In the genomic region with DNA sequence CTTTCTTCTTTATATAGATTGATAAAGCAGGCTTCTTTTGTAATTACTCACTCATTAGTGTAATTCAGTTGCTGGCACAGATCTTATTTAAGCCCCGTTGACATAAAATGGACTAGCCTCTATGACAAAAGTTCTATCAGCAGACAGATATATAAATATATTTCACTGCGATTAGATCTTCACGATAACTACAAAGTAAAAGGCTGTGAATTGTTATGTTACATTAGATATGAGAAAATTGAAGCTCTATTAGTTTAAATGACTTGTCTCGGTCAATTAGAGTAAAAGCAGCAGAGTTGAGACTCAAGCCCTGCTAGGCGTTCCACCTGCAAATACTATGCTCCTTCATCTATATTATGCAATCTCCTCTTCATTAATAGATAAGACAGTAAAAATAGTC, we compare ENCODE assay signal across 19 cellular contexts.
DNase-seq lines count a peak whose midpoint lies in the region; ATAC-seq, FAIRE-seq and TF ChIP-seq lines count a peak whose summit lies in the region.
"Had no signal": no experiment of that assay in that cellular context is flagged by ENCODE, and none has a peak within 500 bp of the region (broad histone marks: within the 10 kb centered on the region; RNA-seq: fewer than 3 reads in every experiment).

No MANE protein-coding gene starts in this region.

- H2AFZ ChIP-seq in mammary epithelial cell (ENCODE audit: low read depth, low read length) = no peak overlapping the region
- 0 out of 2 replicates have a peak overlapping the region, but pooled peaks have one; percentile 1 for H2AFZ ChIP-seq in PC-3 (ENCODE audit: low read length)

- H3K4me3 Mint-ChIP-seq in MCF 10A (ENCODE audit: unreplicated experiment) = no peak overlapping the region
- H3K4me3 Mint-ChIP-seq: CD4-positive, alpha-beta memory T cell had no signal

- H4K20me1 ChIP-seq in mammary epithelial cell (ENCODE audit: insufficient read depth, low read length) = no peaks in the 10 kb centered on the region
- no peaks in the 10 kb centered on the region for H4K20me1 ChIP-seq in PC-3 (ENCODE audit: low read length)

- peaks cover 9% of the 10 kb centered on the region for H3K36me3 ChIP-seq in mammary epithelial cell (ENCODE audit: insufficient read depth, low read length)
- peaks cover 19% of the 10 kb centered on the region for H3K36me3 ChIP-seq in PC-3 (ENCODE audit: low read depth, low read length)
- H3K36me3 ChIP-seq in RWPE2 (ENCODE audit: low read depth) = peaks cover 68% of the 10 kb centered on the region
- H3K36me3 ChIP-seq in small intestine (ENCODE audit: control insufficient read depth in 2 of 2, insufficient read depth in 2 of 2, low read length in 2 of 2) = no peaks in the 10 kb centered on the region
- H3K36me3 ChIP-seq: HAP-1 had no signal

- TF ChIP-seq CTCF in mammary epithelial cell (conservative IDR thresholded peaks at IDR 0.05 in 1 of 2, IDR thresholded peaks at IDR 0.05 in 1 of 2; ENCODE audit: extremely low read depth in 1 of 2, insufficient read depth in 1 of 2, low read depth in 1 of 2, low read length in 2 of 2) (no peak), MCF 10A (IDR thresholded peaks at IDR 0.05; ENCODE audit: unreplicated experiment) (no peak), PC-3 (conservative IDR thresholded peaks at IDR 0.05; ENCODE audit: low read depth, low read length) (no peak), RWPE2 (IDR thresholded peaks at IDR 0.05; ENCODE audit: poor library complexity, severe bottlenecking) (no peak)

- H3K9me3 ChIP-seq in mammary epithelial cell (replicated peaks; ENCODE audit: insufficient read depth, low read length) (no peaks in the 10 kb centered on the region), PC-3 (ENCODE audit: low read length) (no peaks in the 10 kb centered on the region), RWPE2 (ENCODE audit: severe bottlenecking) (no peaks in the 10 kb centered on the region), small intestine (ENCODE audit: control insufficient read depth, low read depth) (no peaks in the 10 kb centered on the region)
- H3K9me3 ChIP-seq: HAP-1 had no signal

- intact Hi-C loops in mammary epithelial cell (cut with micrococcal nuclease) (no loop called here), MCF 10A (cut with micrococcal nuclease) (no loop called here), PC-3 (cut with micrococcal nuclease) (loop anchor here (1.0 to 5.0 kb wide), 2 partner anchors 7 to 252 kb away; no protein-coding TSS in a partner anchor)

- H3K27ac ChIP-seq in mammary epithelial cell (ENCODE audit: insufficient read depth, low read depth, low read length) = peak overlapping the region; percentile 94
- peak overlapping the region; percentile 80 for H3K27ac ChIP-seq in PC-3 (ENCODE audit: low read length)
- peak overlapping the region; percentile 100 for H3K27ac ChIP-seq in RWPE2 (ENCODE audit: poor library complexity, severe bottlenecking)
- no peak overlapping the region for H3K27ac ChIP-seq in small intestine (ENCODE audit: low read depth in 1 of 2, low read length in 1 of 2)

- H3K27me3 Mint-ChIP-seq in MCF 10A (ENCODE audit: insufficient read depth, unreplicated experiment) = no peaks in the 10 kb centered on the region
- H3K27me3 Mint-ChIP-seq: CD4-positive, alpha-beta memory T cell had no signal

- BruUV-seq in mammary epithelial cell (replicated peaks; lab: Mats Ljungman, UMichigan) = no TSS peak
- no TSS peak for BruUV-seq in MCF 10A (replicated peaks; lab: Mats Ljungman, UMichigan)
- BruUV-seq in PC-3 (replicated peaks; lab: Mats Ljungman, UMichigan) = no TSS peak

- H3K9ac ChIP-seq in mammary epithelial cell (ENCODE audit: insufficient read depth, low read length) = no peak overlapping the region
- H3K9ac ChIP-seq in PC-3 (ENCODE audit: low read length) = peak overlapping the region; percentile 54

- H3K4me2 ChIP-seq in mammary epithelial cell (ENCODE audit: insufficient read depth, low read depth, low read length) (no peak overlapping the region), PC-3 (ENCODE audit: low read length) (peak overlapping the region; percentile 72)

- peaks cover 70% of the 10 kb centered on the region for H3K4me1 ChIP-seq in mammary epithelial cell (ENCODE audit: insufficient read depth, low read length)
- H3K4me1 ChIP-seq in PC-3 (ENCODE audit: insufficient read depth, low read length) = peaks cover 90% of the 10 kb centered on the region
- H3K4me1 ChIP-seq in RWPE2 (ENCODE audit: insufficient read depth, poor library complexity, severe bottlenecking) = peaks cover 68% of the 10 kb centered on the region
- no peaks in the 10 kb centered on the region for H3K4me1 ChIP-seq in small intestine (ENCODE audit: control insufficient read depth in 2 of 2, insufficient read depth in 1 of 2, low read depth in 1 of 2, low read length in 1 of 2)

- no peaks in the 10 kb centered on the region for H3K9me3 Mint-ChIP-seq in MCF 10A (ENCODE audit: unreplicated experiment)

- CTCF ChIA-PET in mammary epithelial cell (lab: Charles Lee; ENCODE audit: low non-redundant PET) = no interaction called here
- CTCF ChIA-PET in MCF 10A (lab: Yijun Ruan, JAX) = interaction anchor here (0.6 to 1.1 kb wide), 4 partner anchors 37 to 143 kb away, joined by 3 to 5 read pairs (median 3); no protein-coding TSS in a partner anchor
- CTCF ChIA-PET in PC-3 (lab: Charles Lee) = no interaction called here

- H3K4me3 ChIP-seq in mammary epithelial cell (replicated peaks in 1 of 3; ENCODE audit: insufficient read depth in 1 of 3, low read depth in 2 of 3, low read length in 3 of 3) (no peak overlapping the region), PC-3 (ENCODE audit: low read length) (peak overlapping the region; percentile 26), RWPE2 (ENCODE audit: severe bottlenecking) (no peak overlapping the region), small intestine (ENCODE audit: low read depth in 1 of 2, low read length in 2 of 2) (no peak overlapping the region)
- H3K4me3 ChIP-seq: HAP-1 had no signal

- peaks cover 5% of the 10 kb centered on the region for H3K36me3 Mint-ChIP-seq in MCF 10A (ENCODE audit: insufficient read depth, unreplicated experiment)
- H3K36me3 Mint-ChIP-seq: CD4-positive, alpha-beta memory T cell had no signal

- 94% methylated on average over 5 of the region's 5 CpGs for WGBS in mammary epithelial cell (ENCODE audit: low coverage, missing lambda C conversion rate)
- 82 to 91% (median 86%) methylated on average over 5 of the region's 5 CpGs for WGBS in small intestine, 3 donors

- dilution Hi-C loops in mammary epithelial cell (cut with HindIII; ENCODE audit: low sequenced_read_pairs) = no loop called here

- H3F3A ChIP-seq in PC-3 (ENCODE audit: low read length, unreplicated experiment) = peaks cover 31% of the 10 kb centered on the region

- H3K27ac Mint-ChIP-seq in MCF 10A (ENCODE audit: low read depth, unreplicated experiment) = no peak overlapping the region
- H3K27ac Mint-ChIP-seq: CD4-positive, alpha-beta memory T cell had no signal

- H3K27me3 ChIP-seq in mammary epithelial cell (ENCODE audit: insufficient read depth, low read length) (no peaks in the 10 kb centered on the region), PC-3 (ENCODE audit: low read length) (no peaks in the 10 kb centered on the region), RWPE2 (ENCODE audit: insufficient read depth, poor library complexity, severe bottlenecking) (no peaks in the 10 kb centered on the region), small intestine (ENCODE audit: control insufficient read depth in 2 of 2, insufficient read depth in 2 of 2, low read length in 2 of 2) (no peaks in the 10 kb centered on the region)

- no peak for FAIRE-seq in small intestine (lab: Jason Lieb, UNC)
- FAIRE-seq: GM12891, GM18507 had no signal

- H3K4me1 Mint-ChIP-seq in MCF 10A (ENCODE audit: insufficient read depth, unreplicated experiment) = peaks cover 28% of the 10 kb centered on the region
- H3K4me1 Mint-ChIP-seq: CD4-positive, alpha-beta memory T cell had no signal

- POLR2A ChIA-PET in MCF 10A (lab: Yijun Ruan, JAX) = interaction anchor here (1.0 to 4.9 kb wide), 4 partner anchors 8 to 137 kb away, joined by 3 to 58 read pairs (median 23); a partner anchor contains a TSS
- POLR2A ChIA-PET in PC-3 (lab: Charles Lee; ENCODE audit: unreplicated experiment) = interaction anchor here (0.6 kb wide), 1 partner anchor 41 kb away, joined by 5 read pairs; no protein-coding TSS in a partner anchor

- H3K9me2 ChIP-seq in PC-3 (replicated peaks; ENCODE audit: low read length) = no peaks in the 10 kb centered on the region

- in situ Hi-C loops in mammary epithelial cell (cut with MboI; ENCODE audit: low sequenced_read_pairs in 2 of 2) = loop anchor here in 1 of 2 donors (5.0 kb wide), 1 partner anchor 37 kb away; no protein-coding TSS in a partner anchor

- ATAC-seq in PC-3 (no peak), RWPE2 (ENCODE audit: low read depth) (no peak)

- DNase-seq in mammary epithelial cell = no peak
- DNase-seq in MCF 10A (ENCODE audit: unreplicated experiment) = no peak
- no peak for DNase-seq in PC-3
- DNase-seq in RWPE2 (ENCODE audit: low spot score) = no peak
- DNase-seq in NCI-H2171 (lab: John Stamatoyannopoulos, UW) = no peak
- no peak for DNase-seq in small intestine
- no peak for DNase-seq in OCI-M1 (lab: John Stamatoyannopoulos, UW)
- DNase-seq: 8988T; C1 segment of cervical spinal cord; Calu3; CD4-positive, alpha-beta memory T cell; COR-L47; DMS53; DMS79 treated with DMSO at 0.1 percent for 48 hours; GF-D8; GOT3 had no signal

- H3K79me2 ChIP-seq in mammary epithelial cell (ENCODE audit: insufficient read depth, low read length) (peaks cover 37% of the 10 kb centered on the region), PC-3 (ENCODE audit: low read length) (peaks cover 86% of the 10 kb centered on the region)

Comparison
In these comparisons a context has a peak if more than half of its experiments do, and no peak if none do; other contexts are left out.
1. H3K27ac ChIP-seq: peak in mammary epithelial cell (single experiment), PC-3 (single experiment) and RWPE2 (single experiment); none in small intestine (0 of 2).